ENCODE assay signal across 1 cellular context in genomic region chr1:161098161-161099068, GRCh38.
TF ChIP-seq lines count a peak whose summit lies in the region.

KLHDC9 (plus strand) TSS chr1:161098361; CDS start chr1:161098536, 175 bp downstream.

TF ChIP-seq in GM12878, 131 proteins besides CTCF, POLR2A, EP300 and RAD21 (continued from another document and continues in another):
- TF ChIP-seq ZBTB33 (IDR thresholded peaks at IDR 0.05) (no peak), IRF5 (IDR thresholded peaks at IDR 0.05; ENCODE audit: borderline replicate concordance) (no peak), CEBPB (IDR thresholded peaks at IDR 0.05; ENCODE audit: borderline replicate concordance in 1 of 2, low read depth in 2 of 2, low read length in 2 of 2) (no peak), ZNF622 (IDR thresholded peaks at IDR 0.05) (no peak), MYC (IDR thresholded peaks at IDR 0.05; ENCODE audit: insufficient read depth, insufficient read length, insufficient replicate concordance, low read length, severe bottlenecking) (no peak), NKRF (conservative IDR thresholded peaks at IDR 0.05) (peak; percentile 39), MEF2B (IDR thresholded peaks at IDR 0.05; ENCODE audit: partially characterized antibody, poor library complexity, severe bottlenecking) (no peak), MXI1 (IDR thresholded peaks at IDR 0.05; ENCODE audit: low read depth, low read length) (peak; percentile 91), GABPA (IDR thresholded peaks at IDR 0.05; ENCODE audit: low read depth) (no peak), MLLT1 (IDR thresholded peaks at IDR 0.05) (no peak), POLR2AphosphoS2 (IDR thresholded peaks at IDR 0.05; ENCODE audit: low read depth, low read length) (no peak), USF1 (IDR thresholded peaks at IDR 0.05; ENCODE audit: borderline replicate concordance, extremely low read length, insufficient read depth, low read depth, low read length) (no peak), EZH2 (IDR thresholded peaks at IDR 0.05; ENCODE audit: borderline replicate concordance, control insufficient read depth, low read depth, low read length) (no peak), GATAD2B (conservative IDR thresholded peaks at IDR 0.05; ENCODE audit: low read depth) (no peak; the same call in 1 of the 2 replicates), ATF2 (IDR thresholded peaks at IDR 0.05; ENCODE audit: low read length) (no peak), ZBTB4 (CRISPR knock-in tag; IDR thresholded peaks at IDR 0.05) (no peak), POU2F2 (IDR thresholded peaks at IDR 0.05; ENCODE audit: borderline replicate concordance, low read depth, low read length) (peak; percentile 11; the same call in 1 of the 3 replicates), NBN (IDR thresholded peaks at IDR 0.05) (no peak), CBX5 (IDR thresholded peaks at IDR 0.05; ENCODE audit: low read depth) (no peak), RBBP5 (conservative IDR thresholded peaks at IDR 0.05) (no peak), IRF4 (IDR thresholded peaks at IDR 0.05; ENCODE audit: low read depth, low read length) (0 out of 2 replicates have a peak, but pooled peaks have one; percentile 2), JUNB (IDR thresholded peaks at IDR 0.05) (no peak), RUNX3 (IDR thresholded peaks at IDR 0.05; ENCODE audit: low read length) (peak; percentile 29; the same call in 1 of the 2 replicates), LARP7 (IDR thresholded peaks at IDR 0.05) (no peak), YY1 (IDR thresholded peaks at IDR 0.05; ENCODE audit: low read depth, low read length) (0 out of 2 replicates have a peak, but pooled peaks have one; percentile 6), RFX5 (IDR thresholded peaks at IDR 0.05; ENCODE audit: low read depth, low read length) (no peak), MYB (IDR thresholded peaks at IDR 0.05; ENCODE audit: borderline replicate concordance, low read depth, low read length) (no peak), SUZ12 (IDR thresholded peaks at IDR 0.05; ENCODE audit: unreplicated experiment) (no peak), ZBTB40 (IDR thresholded peaks at IDR 0.05; ENCODE audit: borderline replicate concordance) (peak; percentile 49; the same call in 1 of the 2 replicates), TCF7 (IDR thresholded peaks at IDR 0.05; ENCODE audit: borderline replicate concordance) (no peak), IRF3 (IDR thresholded peaks at IDR 0.05) (no peak), ATF3 (IDR thresholded peaks at IDR 0.05; ENCODE audit: borderline replicate concordance, extremely low read depth, low read depth, low read length) (peak; percentile 93), WRNIP1 (IDR thresholded peaks at IDR 0.05; ENCODE audit: borderline replicate concordance, low read depth, low read length) (no peak), ZBTB11 (CRISPR knock-in tag; IDR thresholded peaks at IDR 0.05) (no peak)
